In genomic region chr4:31100551-31100950, GRCh38 we compare ENCODE assay signal across 16 cellular contexts.
"Had no signal": no experiment of that assay in that cellular context is flagged by ENCODE, and none has a peak within 500 bp of the region (broad histone marks: within the 10 kb centered on the region; RNA-seq: fewer than 3 reads in every experiment).

No MANE protein-coding gene starts in this region.

- H3K27ac ChIP-seq: lower lobe of right lung, parathyroid adenoma, thyroid gland had no signal

- H3K79me2 ChIP-seq: parathyroid adenoma had no signal

- H3K4me1 ChIP-seq: lower lobe of right lung, parathyroid adenoma, thyroid gland had no signal

- H3K27me3 ChIP-seq: thyroid gland had no signal

- ATAC-seq: activated CD8-positive, alpha-beta T cell treated with anti-CD3 and anti-CD28 coated beads for 36 hours; activated naive CD8-positive, alpha-beta T cell treated with anti-CD3 and anti-CD28 coated beads, Interleukin-2, amount 50 U/mL, for 24 hours; left colon; lower lobe of right lung; sciatic nerve; stimulated activated effector memory CD8-positive, alpha-beta T cell treated with anti-CD3 and anti-CD28 coated beads, Interleukin-12 subunit alpha, Interleukin-12 subunit beta, amount 100 ng/mL, for 72 hours had no signal

- H3K36me3 ChIP-seq: lower lobe of right lung, thyroid gland had no signal

- H3K9ac ChIP-seq: parathyroid adenoma had no signal

- H2AFZ ChIP-seq: parathyroid adenoma had no signal

- H3K9me3 ChIP-seq: lower lobe of right lung, thyroid gland had no signal

- DNase-seq: activated CD4-positive, alpha-beta T cell treated with anti-CD3 and anti-CD28 coated beads for 48 hours; activated CD4-positive, CD25-positive, alpha-beta regulatory T cell; activated CD8-positive, alpha-beta T cell treated with anti-CD3 and anti-CD28 coated beads for 36 hours; activated naive CD4-positive, alpha-beta T cell treated with anti-CD3 and anti-CD28 coated beads for 36 hours; activated naive CD8-positive, alpha-beta T cell treated with anti-CD3 and anti-CD28 coated beads, Interleukin-2, amount 50 U/mL, for 24 hours; activated T-cell treated with anti-CD3 and anti-CD28 coated beads, Interleukin-2, amount 50 U/mL, for 1 hour; cerebellar nuclear complex; dorsolateral prefrontal cortex; left colon; lower lobe of right lung; stimulated activated CD4-positive, alpha-beta T cell treated with anti-CD3 and anti-CD28 coated beads, Interleukin-4, amount 100 ng/mL, for 24 hours; T1000; thyroid gland had no signal

- H3K4me3 ChIP-seq: dorsolateral prefrontal cortex, lower lobe of right lung, thyroid gland had no signal
